Comparison of ENCODE assay signal across 9 cellular contexts in genomic region chr2:37688771-37689468, GRCh38. TPM values are rescaled to one million over a fixed set of nuclear protein-coding genes. Genes with fewer than 3 reads are reported as not detected.
A peak's percentile ranks its signal among the peaks of the same experiment; 100 is the strongest.
DNase-seq lines count a peak whose midpoint lies in the region; ATAC-seq and TF ChIP-seq lines count a peak whose summit lies in the region.
"Had no signal": no experiment of that assay in that cellular context is flagged by ENCODE, and none has a peak within 500 bp of the region (broad histone marks: within the 10 kb centered on the region; RNA-seq: fewer than 3 reads in every experiment).

No MANE protein-coding gene starts in this region.

- no peak overlapping the region for H2BK15ac ChIP-seq in neuronal stem cell (ENCODE audit: low read length)

- no peaks in the 10 kb centered on the region for H3K36me3 ChIP-seq in neuronal stem cell (replicated peaks in 1 of 2; ENCODE audit: control insufficient read depth in 2 of 2, insufficient read depth in 2 of 2, low read length in 2 of 2)

- H3K18ac ChIP-seq in neuronal stem cell (ENCODE audit: low read length): no peak overlapping the region

- no peak for ATAC-seq in activated CD4-positive, CD25-positive, alpha-beta regulatory T cell treated with anti-CD3 and anti-CD28 coated beads, Interleukin-2, amount 50 U/mL, for 24 hours
- no peak for ATAC-seq in GM19324 (IDR thresholded peaks at IDR 0.05; ENCODE audit: low FRiP score, unreplicated experiment)

- no peaks in the 10 kb centered on the region for H3K79me1 ChIP-seq in neuronal stem cell (ENCODE audit: low read depth, low read length)

- peak overlapping the region; percentile 76 for H2AFZ ChIP-seq in neuronal stem cell (ENCODE audit: low read length)

- H4K8ac ChIP-seq in neuronal stem cell (ENCODE audit: low read depth, low read length): no peak overlapping the region

- no peak overlapping the region for H3K27ac ChIP-seq in neuronal stem cell (replicated peaks; ENCODE audit: low read length)

- no peak overlapping the region for H2BK12ac ChIP-seq in neuronal stem cell (ENCODE audit: low read length)

- TF ChIP-seq CTCF in AG10803 (conservative IDR thresholded peaks at IDR 0.05; ENCODE audit: low read length): no peak
- TF ChIP-seq CTCF in fibroblast of mammary gland (conservative IDR thresholded peaks at IDR 0.05; ENCODE audit: control insufficient read depth, insufficient read depth, low read depth, low read length): no peak

- no peak overlapping the region for H2AK5ac ChIP-seq in neuronal stem cell (ENCODE audit: low read depth, low read length)

- H2BK5ac ChIP-seq in neuronal stem cell (ENCODE audit: low read length): no peak overlapping the region

- H3K23ac ChIP-seq in neuronal stem cell (ENCODE audit: low read depth, low read length, poor library complexity): no peak overlapping the region

- H3K27me3 ChIP-seq in neuronal stem cell (ENCODE audit: control insufficient read depth in 3 of 3, insufficient read depth in 3 of 3, low read depth in 1 of 3, low read length in 3 of 3): no peaks in the 10 kb centered on the region

- H2BK120ac ChIP-seq in neuronal stem cell (ENCODE audit: low read depth, low read length): no peak overlapping the region

- no peak overlapping the region for H3K4ac ChIP-seq in neuronal stem cell (ENCODE audit: low read length)

- no peaks in the 10 kb centered on the region for H3K9me3 ChIP-seq in neuronal stem cell (replicated peaks in 1 of 2; ENCODE audit: control insufficient read depth in 2 of 2, insufficient read depth in 1 of 2, low read depth in 1 of 2, low read length in 2 of 2)

- no peak overlapping the region for H3K14ac ChIP-seq in neuronal stem cell (ENCODE audit: low read length)

- no peak overlapping the region for H3K4me2 ChIP-seq in neuronal stem cell (ENCODE audit: insufficient read depth, low read length, poor library complexity, severe bottlenecking)

- H3K4me1 ChIP-seq in neuronal stem cell (ENCODE audit: control insufficient read depth in 2 of 2, insufficient read depth in 1 of 2, low read depth in 1 of 2, low read length in 2 of 2): peaks cover 1 to 8% of the 10 kb centered on the region in 2 donors

- DNase-seq in AG10803 (ENCODE audit: low read depth) (peak; percentile 83), RPMI7951 (ENCODE audit: low read depth) (peak; percentile 96), fibroblast of mammary gland (ENCODE audit: low read depth) (peak; percentile 61), neuronal stem cell (ENCODE audit: low spot score) (no peak), SKM-1 (lab: John Stamatoyannopoulos, UW; ENCODE audit: unreplicated experiment) (no peak), NCI-H2171 treated with DMSO at 0.1 percent for 48 hours (lab: John Stamatoyannopoulos, UW) (no peak)
- DNase-seq: activated CD4-positive, alpha-beta T cell treated with anti-CD3 and anti-CD28 coated beads, Interleukin-2, amount 10 ng/mL, durations not matched to agents 24 days and 14 days had no signal

- H3K9ac ChIP-seq in neuronal stem cell (ENCODE audit: low read depth, low read length, poor library complexity): no peak overlapping the region

- H4K91ac ChIP-seq in neuronal stem cell (ENCODE audit: low read depth, low read length, poor library complexity): no peak overlapping the region

- no CpG with 5 or more reads among the region's 10 CpGs for WGBS in neuronal stem cell (ENCODE audit: extremely low coverage in 2 of 2, insufficient read length in 2 of 2, insufficient replicate concordance in 1 of 2), 2 donors

- H3K4me3 ChIP-seq in AG10803 (ENCODE audit: low read length) (no peak overlapping the region), fibroblast of mammary gland (ENCODE audit: control insufficient read depth, low read depth, low read length) (no peak overlapping the region), neuronal stem cell (ENCODE audit: low read length in 2 of 2) (no peak overlapping the region)

RNA-seq across cellular contexts. Expression of gene CDC42EP3, which starts 17.5 kb away (rescaled TPM):
- 40.9 and 52.5 TPM in 2 replicates for total RNA-seq in RPMI7951 (2014; rRNA removed; shearing (Covaris generic))
- polyA plus RNA-seq in neuronal stem cell (2013, experiment 1 of 2): 32.1 TPM
- polyA plus RNA-seq in neuronal stem cell (2013, experiment 2 of 2): 31.5 TPM

Comparison
In these comparisons a context has a peak if more than half of its experiments do, and no peak if none do; other contexts are left out.
1. DNase-seq: peak in AG10803 (single experiment), RPMI7951 (single experiment) and fibroblast of mammary gland (single experiment); none in neuronal stem cell (single experiment), SKM-1 (single experiment) and NCI-H2171 treated with DMSO at 0.1 percent for 48 hours (single experiment).